In genomic region chr3:179333084-179333483, GRCh38 we compare ENCODE assay signal across 2 cellular contexts.
A peak's percentile ranks its signal among the peaks of the same experiment; 100 is the strongest.
TF ChIP-seq lines count a peak whose summit lies in the region.

No MANE protein-coding gene starts in this region.

TF ChIP-seq in A549, 52 proteins besides CTCF, POLR2A, EP300 and RAD21:
- TF ChIP-seq MAFK (IDR thresholded peaks at IDR 0.05; ENCODE audit: partially characterized antibody) (peak; percentile 49), MAZ (IDR thresholded peaks at IDR 0.05; ENCODE audit: borderline replicate concordance, low read depth, low read length) (no peak)

TF ChIP-seq in K562, 482 proteins besides CTCF, POLR2A, EP300 and RAD21:
- no peak for TF ChIP-seq RUNX1 (IDR thresholded peaks at IDR 0.05; ENCODE audit: low read depth)
- no peak for TF ChIP-seq LEF1 (IDR thresholded peaks at IDR 0.05)
- no peak for TF ChIP-seq CAMTA2 (CRISPR knock-in tag; conservative IDR thresholded peaks at IDR 0.05)
- peak; percentile 71 for TF ChIP-seq ZNF316 (IDR thresholded peaks at IDR 0.05)
- TF ChIP-seq MCM5 (IDR thresholded peaks at IDR 0.05; ENCODE audit: low read depth) = no peak
- TF ChIP-seq CBX2 (IDR thresholded peaks at IDR 0.05; ENCODE audit: insufficient read depth, low read length, poor library complexity, severe bottlenecking) = no peak
- no peak for TF ChIP-seq TOE1 (IDR thresholded peaks at IDR 0.05; ENCODE audit: borderline replicate concordance)
- no peak for TF ChIP-seq TOE1 (CRISPR knock-in tag; IDR thresholded peaks at IDR 0.05; ENCODE audit: borderline replicate concordance, low read depth)
- no peak for TF ChIP-seq RAD51 (IDR thresholded peaks at IDR 0.05; ENCODE audit: borderline replicate concordance, low read depth)
- no peak for TF ChIP-seq ZNF3 (CRISPR knock-in tag; IDR thresholded peaks at IDR 0.05)
- no peak for TF ChIP-seq ELF1 (tag; IDR thresholded peaks at IDR 0.05)
- no peak for TF ChIP-seq MAFK (IDR thresholded peaks at IDR 0.05; ENCODE audit: low read length)
- no peak for TF ChIP-seq ZSCAN29 (IDR thresholded peaks at IDR 0.05)
- no peak for TF ChIP-seq ZNF347 (CRISPR knock-in tag; IDR thresholded peaks at IDR 0.05; ENCODE audit: low read depth)
- no peak for TF ChIP-seq EGR1 (conservative IDR thresholded peaks at IDR 0.05)
- TF ChIP-seq MAFG (tag; conservative IDR thresholded peaks at IDR 0.05) = peak; percentile 42; the same call in 1 of the 2 replicates
- TF ChIP-seq C11orf30 (IDR thresholded peaks at IDR 0.05; ENCODE audit: low read depth) = peak; percentile 56
- no peak for TF ChIP-seq CBX5 (IDR thresholded peaks at IDR 0.05; ENCODE audit: borderline replicate concordance, low read depth)
- TF ChIP-seq, protein P1, sequence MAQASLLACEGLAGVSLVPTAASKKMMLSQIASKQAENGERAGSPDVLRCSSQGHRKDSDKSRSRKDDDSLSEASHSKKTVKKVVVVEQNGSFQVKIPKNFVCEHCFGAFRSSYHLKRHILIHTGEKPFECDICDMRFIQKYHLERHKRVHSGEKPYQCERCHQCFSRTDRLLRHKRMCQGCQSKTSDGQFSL (CRISPR knock-in tag; IDR thresholded peaks at IDR 0.05) = no peak
- TF ChIP-seq, protein P1 (tag; IDR thresholded peaks at IDR 0.05) = no peak
- TF ChIP-seq, protein P2, sequence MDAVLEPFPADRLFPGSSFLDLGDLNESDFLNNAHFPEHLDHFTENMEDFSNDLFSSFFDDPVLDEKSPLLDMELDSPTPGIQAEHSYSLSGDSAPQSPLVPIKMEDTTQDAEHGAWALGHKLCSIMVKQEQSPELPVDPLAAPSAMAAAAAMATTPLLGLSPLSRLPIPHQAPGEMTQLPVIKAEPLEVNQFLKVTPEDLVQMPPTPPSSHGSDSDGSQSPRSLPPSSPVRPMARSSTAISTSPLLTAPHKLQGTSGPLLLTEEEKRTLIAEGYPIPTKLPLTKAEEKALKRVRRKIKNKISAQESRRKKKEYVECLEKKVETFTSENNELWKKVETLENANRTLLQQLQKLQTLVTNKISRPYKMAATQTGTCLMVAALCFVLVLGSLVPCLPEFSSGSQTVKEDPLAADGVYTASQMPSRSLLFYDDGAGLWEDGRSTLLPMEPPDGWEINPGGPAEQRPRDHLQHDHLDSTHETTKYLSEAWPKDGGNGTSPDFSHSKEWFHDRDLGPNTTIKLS (IDR thresholded peaks at IDR 0.05; ENCODE audit: borderline replicate concordance, low read depth) = no peak
- no peak for TF ChIP-seq DPF2 (IDR thresholded peaks at IDR 0.05)
- TF ChIP-seq ZFP1 (CRISPR knock-in tag; IDR thresholded peaks at IDR 0.05) = no peak
- no peak for TF ChIP-seq ETV5 (CRISPR knock-in tag; IDR thresholded peaks at IDR 0.05; ENCODE audit: low read depth)
- TF ChIP-seq FIP1L1 (IDR thresholded peaks at IDR 0.05; ENCODE audit: low read depth, low read length, poor library complexity, severe bottlenecking) = no peak
- TF ChIP-seq HOXB6 (CRISPR knock-in tag; IDR thresholded peaks at IDR 0.05; ENCODE audit: borderline replicate concordance) = no peak
- TF ChIP-seq EHMT2 (IDR thresholded peaks at IDR 0.05) = no peak
- 0 out of 2 replicates have a peak, but pooled peaks have one; percentile 0 for TF ChIP-seq RBFOX2 (IDR thresholded peaks at IDR 0.05; ENCODE audit: low read depth, low read length)
- TF ChIP-seq, protein P3, sequence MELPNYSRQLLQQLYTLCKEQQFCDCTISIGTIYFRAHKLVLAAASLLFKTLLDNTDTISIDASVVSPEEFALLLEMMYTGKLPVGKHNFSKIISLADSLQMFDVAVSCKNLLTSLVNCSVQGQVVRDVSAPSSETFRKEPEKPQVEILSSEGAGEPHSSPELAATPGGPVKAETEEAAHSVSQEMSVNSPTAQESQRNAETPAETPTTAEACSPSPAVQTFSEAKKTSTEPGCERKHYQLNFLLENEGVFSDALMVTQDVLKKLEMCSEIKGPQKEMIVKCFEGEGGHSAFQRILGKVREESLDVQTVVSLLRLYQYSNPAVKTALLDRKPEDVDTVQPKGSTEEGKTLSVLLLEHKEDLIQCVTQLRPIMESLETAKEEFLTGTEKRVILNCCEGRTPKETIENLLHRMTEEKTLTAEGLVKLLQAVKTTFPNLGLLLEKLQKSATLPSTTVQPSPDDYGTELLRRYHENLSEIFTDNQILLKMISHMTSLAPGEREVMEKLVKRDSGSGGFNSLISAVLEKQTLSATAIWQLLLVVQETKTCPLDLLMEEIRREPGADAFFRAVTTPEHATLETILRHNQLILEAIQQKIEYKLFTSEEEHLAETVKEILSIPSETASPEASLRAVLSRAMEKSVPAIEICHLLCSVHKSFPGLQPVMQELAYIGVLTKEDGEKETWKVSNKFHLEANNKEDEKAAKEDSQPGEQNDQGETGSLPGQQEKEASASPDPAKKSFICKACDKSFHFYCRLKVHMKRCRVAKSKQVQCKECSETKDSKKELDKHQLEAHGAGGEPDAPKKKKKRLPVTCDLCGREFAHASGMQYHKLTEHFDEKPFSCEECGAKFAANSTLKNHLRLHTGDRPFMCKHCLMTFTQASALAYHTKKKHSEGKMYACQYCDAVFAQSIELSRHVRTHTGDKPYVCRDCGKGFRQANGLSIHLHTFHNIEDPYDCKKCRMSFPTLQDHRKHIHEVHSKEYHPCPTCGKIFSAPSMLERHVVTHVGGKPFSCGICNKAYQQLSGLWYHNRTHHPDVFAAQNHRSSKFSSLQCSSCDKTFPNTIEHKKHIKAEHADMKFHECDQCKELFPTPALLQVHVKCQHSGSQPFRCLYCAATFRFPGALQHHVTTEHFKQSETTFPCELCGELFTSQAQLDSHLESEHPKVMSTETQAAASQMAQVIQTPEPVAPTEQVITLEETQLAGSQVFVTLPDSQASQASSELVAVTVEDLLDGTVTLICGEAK (IDR thresholded peaks at IDR 0.05) = no peak
- TF ChIP-seq, protein P3 (CRISPR knock-in tag; IDR thresholded peaks at IDR 0.05) = no peak
- TF ChIP-seq, protein P4, sequence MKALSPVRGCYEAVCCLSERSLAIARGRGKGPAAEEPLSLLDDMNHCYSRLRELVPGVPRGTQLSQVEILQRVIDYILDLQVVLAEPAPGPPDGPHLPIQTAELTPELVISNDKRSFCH (CRISPR knock-in tag; IDR thresholded peaks at IDR 0.05) = no peak
- TF ChIP-seq, protein P4 (tag; IDR thresholded peaks at IDR 0.05) = no peak
- TF ChIP-seq NCOA4 (IDR thresholded peaks at IDR 0.05; ENCODE audit: partially characterized antibody) = no peak
- TF ChIP-seq MAFF (IDR thresholded peaks at IDR 0.05; ENCODE audit: low read length) = peak; percentile 15; the same call in 1 of the 2 replicates
- TF ChIP-seq SRSF7 (optimal IDR thresholded peaks at IDR 0.05; ENCODE audit: low read depth, low read length) = no peak
- TF ChIP-seq COPS2 (conservative IDR thresholded peaks at IDR 0.05) = no peak
